12 cellular contexts compared by ENCODE assay signal in genomic region chr10:45353176-45353575, GRCh38. TPM values are rescaled to one million over a fixed set of nuclear protein-coding genes. Genes with fewer than 3 reads are reported as not detected.
DNase-seq lines count a peak whose midpoint lies in the region; ATAC-seq and TF ChIP-seq lines count a peak whose summit lies in the region.
"Had no signal": no experiment of that assay in that cellular context is flagged by ENCODE, and none has a peak within 500 bp of the region (broad histone marks: within the 10 kb centered on the region; RNA-seq: fewer than 3 reads in every experiment).

No MANE protein-coding gene starts in this region.

- peaks cover 4% of the 10 kb centered on the region; the same call in 1 of the 2 replicates for H3F3A ChIP-seq in SU-DHL-6 (ENCODE audit: insufficient read depth)

- WGBS in testis, 2 donors, result 75 to 76% methylated on average over 1 of the region's 1 CpG
- whole genome bisulfite sequencing in heart right ventricle, 2 donors, result 86 to 88% methylated on average over 1 of the region's 1 CpG

- H3K27ac ChIP-seq in SU-DHL-6 (ENCODE audit: low read depth, low read length) (peak overlapping the region; percentile 27; the same call in 1 of the 2 replicates), testis (no peak overlapping the region), heart right ventricle (peak overlapping the region in 1 of 10 donors; percentile 34)
- H3K27ac ChIP-seq: C4-2B had no signal

- H3K27me3 ChIP-seq in SU-DHL-6 (ENCODE audit: low read length) (no peaks in the 10 kb centered on the region), testis (no peaks in the 10 kb centered on the region), heart right ventricle (peaks cover 0 to 7% (median 0%) of the 10 kb centered on the region in 7 donors)

- no peak for DNase-seq in CD14-positive monocyte (ENCODE audit: low spot score)
- no peak for DNase-seq in testis
- no peak for DNase-seq in heart right ventricle
- no peak for DNase-seq in A172 (ENCODE audit: low spot score)
- DNase-seq: activated naive CD4-positive, alpha-beta T cell; NCI-H1092 had no signal

- peaks cover 0 to 8% (median 6%) of the 10 kb centered on the region in 7 donors for H3K9me3 Mint-ChIP-seq in CD14-positive monocyte

- no peaks in the 10 kb centered on the region for H3K36me3 Mint-ChIP-seq in CD14-positive monocyte

- peaks cover 0 to 5% (median 4%) of the 10 kb centered on the region in 3 donors for H3K27me3 Mint-ChIP-seq in CD14-positive monocyte (ENCODE audit: low read depth in 3 of 3)

- peaks cover 24% of the 10 kb centered on the region for H3K36me3 ChIP-seq in SU-DHL-6 (ENCODE audit: low read length)
- H3K36me3 ChIP-seq in testis (ENCODE audit: low read depth, missing control alignments), result no peaks in the 10 kb centered on the region
- no peaks in the 10 kb centered on the region for H3K36me3 ChIP-seq in heart right ventricle

- H4K20me1 ChIP-seq in SU-DHL-6 (ENCODE audit: low read depth, low read length), result no peaks in the 10 kb centered on the region

- H3K79me2 ChIP-seq in SU-DHL-6 (ENCODE audit: insufficient read depth, low read length), result peaks cover 18% of the 10 kb centered on the region

- no peaks in the 10 kb centered on the region for H3K9me2 ChIP-seq in SU-DHL-6 (replicated peaks; ENCODE audit: insufficient read depth, low read length)

- TF ChIP-seq CTCF in CD14-positive monocyte (IDR thresholded peaks at IDR 0.05) (no peak), SU-DHL-6 (IDR thresholded peaks at IDR 0.05; ENCODE audit: insufficient read depth, low read length, poor library complexity, severe bottlenecking) (no peak), testis (IDR thresholded peaks at IDR 0.05) (no peak), heart right ventricle (IDR thresholded peaks at IDR 0.05) (no peak)

- peaks cover 23% of the 10 kb centered on the region for H3K4me1 Mint-ChIP-seq in CD14-positive monocyte

- H3K4me1 ChIP-seq in testis, result no peaks in the 10 kb centered on the region
- peaks cover 0 to 8% (median 0%) of the 10 kb centered on the region in 9 donors for H3K4me1 ChIP-seq in heart right ventricle

- H3K9ac ChIP-seq in SU-DHL-6 (ENCODE audit: low read length), result no peak overlapping the region

- H3K9me3 ChIP-seq in SU-DHL-6 (ENCODE audit: insufficient read depth, low read length) (no peaks in the 10 kb centered on the region), testis (no peaks in the 10 kb centered on the region), heart right ventricle (peaks cover 0 to 5% (median 0%) of the 10 kb centered on the region in 11 donors)

- H3K27ac Mint-ChIP-seq in CD14-positive monocyte, result peak overlapping the region in 4 of 7 donors; percentile 17 to 81 (median 66)

- H2AFZ ChIP-seq in SU-DHL-6 (ENCODE audit: low read depth, low read length, severe bottlenecking), result no peak overlapping the region

- H3K4me2 ChIP-seq in SU-DHL-6 (ENCODE audit: low read depth, low read length, poor library complexity, severe bottlenecking), result peak overlapping the region; percentile 37

- ATAC-seq in GM19023 (IDR thresholded peaks at IDR 0.05; ENCODE audit: unreplicated experiment) (peak; percentile 50), HG02973 (IDR thresholded peaks at IDR 0.05; ENCODE audit: unreplicated experiment) (peak; percentile 48), heart right ventricle (no peak), GM19467 (IDR thresholded peaks at IDR 0.05; ENCODE audit: unreplicated experiment) (no peak)

- no peak overlapping the region for H3K4me3 Mint-ChIP-seq in CD14-positive monocyte

- H3K4me3 ChIP-seq in SU-DHL-6 (ENCODE audit: insufficient read depth, low read length, poor library complexity, severe bottlenecking) (no peak overlapping the region), testis (no peak overlapping the region), heart right ventricle (no peak overlapping the region)

- intact Hi-C loops in CD14-positive monocyte (cut with micrococcal nuclease), result no loop called here
- intact Hi-C loops in testis (cut with DNase I; ENCODE audit: low total_unique reads), result no loop called here
- intact Hi-C loops in heart right ventricle (cut with DNase I), result no loop called here

- no peak for TF ChIP-seq POLR2A in testis (IDR thresholded peaks at IDR 0.05)

RNA-seq across cellular contexts. Expression of gene ALOX5, which starts 20.8 kb away (rescaled TPM):
- polyA plus RNA-seq in CD14-positive monocyte, result 100 to 1,000 TPM; 223 to 272 TPM
- 10 to 100 TPM; 13.7 to 18.5 TPM for total RNA-seq in testis
- 11.4 TPM for polyA plus RNA-seq in testis (ENCODE audit: insufficient read depth, low read depth, low replicate concordance)
- total RNA-seq in heart right ventricle, result 10 to 100 TPM in 1 of 10 donors, 1 to 10 TPM in 9; 1.8 to 21.8 (median 3.4) TPM
- polyA plus RNA-seq in heart right ventricle, result 1 to 10 TPM; 4.8 to 6.0 TPM
- 0.43 and 2.0 TPM in 2 replicates for total RNA-seq in A172 (2014; rRNA removed; shearing (Covaris generic))
- total RNA-seq: SK-MEL-5 had no signal

RNA-seq across cellular contexts. Expression of gene OR13A1, which starts 37.8 kb away (rescaled TPM):
- under 1 TPM in 1 of 2 donors, not detected in 1; 0.14 TPM for polyA plus RNA-seq in CD14-positive monocyte
- under 1 TPM; 0.50 to 0.79 TPM for total RNA-seq in testis
- polyA plus RNA-seq in testis (ENCODE audit: insufficient read depth, low read depth, low replicate concordance), result 0.15 TPM
- total RNA-seq in heart right ventricle, result under 1 TPM in 1 of 10 donors, not detected in 9; 0.12 TPM
- under 1 TPM in 1 of 2 donors, not detected in 1; 0.04 TPM for polyA plus RNA-seq in heart right ventricle
- total RNA-seq in A172 (2014; rRNA removed; shearing (Covaris generic)), result not detected in 2 replicates
- total RNA-seq: SK-MEL-5 had no signal

Comparison
In these comparisons a context has a peak if more than half of its experiments do, and no peak if none do; other contexts are left out.
1. ATAC-seq: peak in GM19023 (single experiment) and HG02973 (single experiment); none in heart right ventricle (0 of 8) and GM19467 (single experiment).